21 cellular contexts compared by ENCODE assay signal in the genomic region with DNA sequence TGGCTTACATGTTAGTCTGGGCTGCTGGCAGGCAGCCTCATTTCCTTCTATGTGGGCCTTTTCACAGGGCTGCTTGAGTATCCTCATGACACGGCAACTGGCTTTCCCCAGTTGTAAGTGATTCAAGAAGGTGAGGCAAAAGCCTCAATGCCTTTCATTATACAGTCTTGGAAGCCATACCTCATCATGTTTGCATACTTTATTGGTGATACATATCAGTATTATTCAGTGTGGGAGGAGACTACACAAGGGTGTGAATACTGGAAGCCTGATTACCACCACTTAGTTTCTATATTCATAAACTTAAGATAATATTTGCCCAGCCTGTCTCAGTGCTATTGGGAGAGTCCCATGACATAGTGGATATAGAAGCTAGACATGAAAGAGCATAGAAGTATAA.
"Had no signal": no experiment of that assay in that cellular context is flagged by ENCODE, and none has a peak within 500 bp of the region (broad histone marks: within the 10 kb centered on the region; RNA-seq: fewer than 3 reads in every experiment).

No MANE protein-coding gene starts in this region.

- H3K27me3 Mint-ChIP-seq: natural killer cell treated with Interleukin-12 subunit alpha and Interleukin-12 subunit beta and Interleukin-15 and Interleukin-18, amount 100 ng/mL, for 72 hours had no signal

- ATAC-seq: left ventricle myocardium superior; natural killer cell treated with Interleukin-12 subunit alpha and Interleukin-12 subunit beta and Interleukin-15 and Interleukin-18, amount 100 ng/mL, for 72 hours; right cardiac atrium had no signal

- H3K9me3 Mint-ChIP-seq: endodermal cell had no signal

- H3K4me3 ChIP-seq: cardiac muscle cell, esophagus muscularis mucosa, skin epidermis, suprapubic skin had no signal

- H3K27ac Mint-ChIP-seq: endodermal cell; natural killer cell treated with Interleukin-12 subunit alpha and Interleukin-12 subunit beta and Interleukin-15 and Interleukin-18, amount 100 ng/mL, for 72 hours; progenitor cell of endocrine pancreas had no signal

- H3K4me1 Mint-ChIP-seq: endodermal cell had no signal

- H3K36me3 Mint-ChIP-seq: natural killer cell treated with Interleukin-12 subunit alpha and Interleukin-12 subunit beta and Interleukin-15 and Interleukin-18, amount 100 ng/mL, for 72 hours had no signal

- H3K9me3 ChIP-seq: esophagus muscularis mucosa, suprapubic skin had no signal

- H3K36me3 ChIP-seq: cardiac muscle cell, esophagus muscularis mucosa, suprapubic skin had no signal

- H3K4me3 Mint-ChIP-seq: endodermal cell; natural killer cell treated with Interleukin-12 subunit alpha and Interleukin-12 subunit beta and Interleukin-15 and Interleukin-18, amount 100 ng/mL, for 72 hours had no signal

- DNase-seq: activated CD4-positive, alpha-beta T cell treated with anti-CD3 and anti-CD28 coated beads for 1 hour; activated CD4-positive, alpha-beta T cell treated with anti-CD3 and anti-CD28 coated beads, Interleukin-2, amount 50 U/mL, for 4 hours; activated naive CD4-positive, alpha-beta T cell; activated T-cell treated with anti-CD3 and anti-CD28 coated beads for 4 hours; anterior cingulate cortex; endodermal cell; hippocampal formation; kidney; left ventricle myocardium superior; mesendoderm; right cardiac atrium; stimulated activated CD4-positive, alpha-beta T cell treated with anti-CD3 and anti-CD28 coated beads, Interleukin-4, amount 100 ng/mL, for 24 hours; stimulated activated naive CD4-positive, alpha-beta T cell treated with Interleukin-2 at 50 U/mL for 16 hours; T1000; trophoblast cell had no signal

- H3K27me3 ChIP-seq: cardiac muscle cell, esophagus muscularis mucosa, suprapubic skin had no signal

- H3K4me1 ChIP-seq: esophagus muscularis mucosa had no signal

- H3K27ac ChIP-seq: cardiac muscle cell, esophagus muscularis mucosa, suprapubic skin had no signal
